ENCODE assay signal across 8 cellular contexts in the genomic region with DNA sequence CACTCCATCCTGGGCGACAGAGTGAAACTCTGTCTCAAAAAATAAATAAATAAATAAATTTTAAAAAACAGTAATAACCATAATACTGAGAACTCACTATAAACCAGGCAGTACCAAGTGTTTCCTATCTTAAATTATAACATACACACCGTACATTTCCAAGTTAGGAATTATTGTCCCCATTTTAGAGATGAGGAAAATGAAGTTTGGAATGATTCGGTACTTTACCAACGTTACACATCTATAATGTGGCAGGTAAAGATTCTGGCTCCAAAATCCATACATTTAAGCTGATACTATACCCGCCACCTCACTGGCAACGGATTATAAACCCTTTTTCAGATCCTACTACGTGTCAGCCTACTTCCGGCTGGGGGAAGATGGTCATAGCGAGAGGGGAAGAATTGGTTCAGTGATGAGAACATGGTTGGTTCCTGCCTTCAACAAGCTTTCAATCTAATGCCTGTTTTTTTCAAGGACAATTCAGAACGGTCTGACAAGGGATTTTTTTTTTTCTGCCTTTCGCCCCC.
A peak's percentile ranks its signal among the peaks of the same experiment; 100 is the strongest.
DNase-seq lines count a peak whose midpoint lies in the region; ATAC-seq and TF ChIP-seq lines count a peak whose summit lies in the region.
"Had no signal": no experiment of that assay in that cellular context is flagged by ENCODE, and none has a peak within 500 bp of the region (broad histone marks: within the 10 kb centered on the region; RNA-seq: fewer than 3 reads in every experiment).

No MANE protein-coding gene starts in this region.

- H3K4me3 Mint-ChIP-seq in endothelial cell (ENCODE audit: unreplicated experiment) (no peak overlapping the region), Caco-2 (ENCODE audit: unreplicated experiment) (no peak overlapping the region)
- peak overlapping the region in 1 of 10 donors; percentile 19 for H3K4me3 Mint-ChIP-seq in naive thymus-derived CD8-positive, alpha-beta T cell
- H3K4me3 Mint-ChIP-seq: activated naive CD4-positive, alpha-beta T cell treated with anti-CD3 and anti-CD28 coated beads, Interleukin-2, amount 10 ng/mL, durations not matched to agents 7 days and 5 days had no signal

- peak overlapping the region; percentile 99 for H3K27ac Mint-ChIP-seq in endothelial cell (ENCODE audit: unreplicated experiment)
- H3K27ac Mint-ChIP-seq in naive thymus-derived CD8-positive, alpha-beta T cell, result peak overlapping the region in 9 of 10 donors; percentile 44 to 99 (median 58)
- H3K27ac Mint-ChIP-seq in Caco-2 (ENCODE audit: unreplicated experiment), result no peak overlapping the region
- H3K27ac Mint-ChIP-seq: activated naive CD4-positive, alpha-beta T cell treated with anti-CD3 and anti-CD28 coated beads, Interleukin-2, amount 10 ng/mL, durations not matched to agents 7 days and 5 days had no signal

- H3K9me3 ChIP-seq in SK-N-MC (ENCODE audit: low read depth, low read length) (peaks cover 14% of the 10 kb centered on the region; the same call in 1 of the 2 replicates), transverse colon (no peaks in the 10 kb centered on the region), Caco-2 (peaks cover 42% of the 10 kb centered on the region)

- intact Hi-C loops in transverse colon (cut with DNase I; ENCODE audit: low total_unique reads), result loop anchor here (5.0 kb wide), 1 partner anchor 108 kb away; a partner anchor contains a TSS
- intact Hi-C loops in Caco-2 (cut with micrococcal nuclease; ENCODE audit: unreplicated experiment), result loop anchor here (5.0 kb wide), 1 partner anchor 108 kb away; a partner anchor contains a TSS

- no peak for ATAC-seq in naive thymus-derived CD8-positive, alpha-beta T cell

- in situ Hi-C loops in transverse colon (cut with MboI; ENCODE audit: low pct_ligation_motif_present in 1 of 4, low pct_unique_long_range_greater_than_20kb in 1 of 4, low sequenced_read_pairs in 3 of 4), result loop anchor here (5.0 to 25.0 kb wide), 3 partner anchors 103 to 105 kb away; a partner anchor contains a TSS

- CTCF ChIA-PET in Caco-2 (lab: Charles Lee), result no interaction called here

- H3K27me3 Mint-ChIP-seq in endothelial cell (ENCODE audit: unreplicated experiment) (peaks cover 11% of the 10 kb centered on the region), Caco-2 (ENCODE audit: insufficient read depth, unreplicated experiment) (no peaks in the 10 kb centered on the region)
- no peaks in the 10 kb centered on the region for H3K27me3 Mint-ChIP-seq in naive thymus-derived CD8-positive, alpha-beta T cell
- H3K27me3 Mint-ChIP-seq: activated naive CD4-positive, alpha-beta T cell treated with anti-CD3 and anti-CD28 coated beads, Interleukin-2, amount 10 ng/mL, durations not matched to agents 7 days and 5 days had no signal

- peak overlapping the region; percentile 97 for H3K27ac ChIP-seq in SK-N-MC
- peak overlapping the region; percentile 81 to 89 (median 86) for H3K27ac ChIP-seq in transverse colon

- H3K4me1 Mint-ChIP-seq in endothelial cell (ENCODE audit: unreplicated experiment), result peaks cover 49% of the 10 kb centered on the region
- H3K4me1 Mint-ChIP-seq in naive thymus-derived CD8-positive, alpha-beta T cell, result peaks cover 25 to 80% (median 56%) of the 10 kb centered on the region in 4 donors
- H3K4me1 Mint-ChIP-seq in Caco-2 (ENCODE audit: low read depth, unreplicated experiment), result peaks cover 12% of the 10 kb centered on the region

- H3K36me3 ChIP-seq in SK-N-MC (ENCODE audit: insufficient read depth, low read length), result peaks cover 3% of the 10 kb centered on the region; the same call in 1 of the 2 replicates
- H3K36me3 ChIP-seq in transverse colon, result no peaks in the 10 kb centered on the region
- no peaks in the 10 kb centered on the region for H3K36me3 ChIP-seq in Caco-2 (ENCODE audit: control insufficient read depth, insufficient read depth, low read length)

- TF ChIP-seq CTCF in endothelial cell (IDR thresholded peaks at IDR 0.05; ENCODE audit: unreplicated experiment), result no peak
- TF ChIP-seq CTCF in transverse colon (IDR thresholded peaks at IDR 0.05), result no peak
- TF ChIP-seq CTCF in Caco-2 (IDR thresholded peaks at IDR 0.05; ENCODE audit: insufficient read depth in 1 of 2, low read depth in 1 of 2, low read length in 1 of 2, severe bottlenecking in 1 of 2, unreplicated experiment in 1 of 2), result no peak

- peaks cover 10% of the 10 kb centered on the region for H3K36me3 Mint-ChIP-seq in endothelial cell (ENCODE audit: low read depth, unreplicated experiment)
- H3K36me3 Mint-ChIP-seq in naive thymus-derived CD8-positive, alpha-beta T cell, result no peaks in the 10 kb centered on the region
- peaks cover 11% of the 10 kb centered on the region for H3K36me3 Mint-ChIP-seq in Caco-2 (ENCODE audit: insufficient read depth, unreplicated experiment)

- H3K4me1 ChIP-seq in transverse colon (peaks cover 22 to 56% (median 36%) of the 10 kb centered on the region in 4 donors), Caco-2 (peaks cover 20% of the 10 kb centered on the region)

- BruUV-seq in Caco-2 (replicated peaks; lab: Mats Ljungman, UMichigan), result no TSS peak

- no peak for DNase-seq in SK-N-MC (ENCODE audit: low read depth, low spot score)
- no peak for DNase-seq in endothelial cell (ENCODE audit: low spot score)
- no peak for DNase-seq in naive thymus-derived CD8-positive, alpha-beta T cell
- DNase-seq in transverse colon, result no peak
- no peak for DNase-seq in NCI-H2081 treated with DMSO at 0.1 percent for 48 hours (lab: John Stamatoyannopoulos, UW)
- DNase-seq in Caco-2, result no peak
- DNase-seq in inferior parietal cortex (ENCODE audit: extremely low spot score), result no peak
- DNase-seq: activated naive CD4-positive, alpha-beta T cell treated with anti-CD3 and anti-CD28 coated beads, Interleukin-2, amount 10 ng/mL, durations not matched to agents 7 days and 5 days had no signal

- 80 to 94% methylated on average over 8 to 11 of the region's 11 CpGs for WGBS in transverse colon (ENCODE audit: low coverage in 1 of 2), 2 donors

- no peak for TF ChIP-seq POLR2A in transverse colon (IDR thresholded peaks at IDR 0.05)

- H3K9ac ChIP-seq in SK-N-MC (ENCODE audit: insufficient read length), result no peak overlapping the region

- no peaks in the 10 kb centered on the region for H3K9me3 Mint-ChIP-seq in endothelial cell (ENCODE audit: unreplicated experiment)
- H3K9me3 Mint-ChIP-seq in naive thymus-derived CD8-positive, alpha-beta T cell, result peaks cover 0 to 13% (median 9%) of the 10 kb centered on the region in 9 donors
- peaks cover 59% of the 10 kb centered on the region for H3K9me3 Mint-ChIP-seq in Caco-2 (ENCODE audit: unreplicated experiment)

- H3K27me3 ChIP-seq in transverse colon, result no peaks in the 10 kb centered on the region
- no peaks in the 10 kb centered on the region for H3K27me3 ChIP-seq in Caco-2 (replicated peaks; ENCODE audit: control insufficient read depth, insufficient read depth, low read length)

- peak overlapping the region; percentile 70; the same call in 1 of the 2 replicates for H3K4me3 ChIP-seq in SK-N-MC
- peak overlapping the region in 1 of 4 donors; percentile 24 for H3K4me3 ChIP-seq in transverse colon
- no peak overlapping the region for H3K4me3 ChIP-seq in Caco-2 (ENCODE audit: low read depth, low read length)

- no peak for TF ChIP-seq EP300 in transverse colon (IDR thresholded peaks at IDR 0.05; ENCODE audit: low read depth)

- POLR2A ChIA-PET in naive thymus-derived CD8-positive, alpha-beta T cell (lab: Charles Lee), result interaction anchor here (2.0 kb wide), 1 partner anchor 106 kb away, joined by 15 read pairs; a partner anchor contains a TSS
- POLR2A ChIA-PET in Caco-2 (lab: Charles Lee), result no interaction called here
